ENCODE assay signal across 25 cellular contexts in the genomic region with DNA sequence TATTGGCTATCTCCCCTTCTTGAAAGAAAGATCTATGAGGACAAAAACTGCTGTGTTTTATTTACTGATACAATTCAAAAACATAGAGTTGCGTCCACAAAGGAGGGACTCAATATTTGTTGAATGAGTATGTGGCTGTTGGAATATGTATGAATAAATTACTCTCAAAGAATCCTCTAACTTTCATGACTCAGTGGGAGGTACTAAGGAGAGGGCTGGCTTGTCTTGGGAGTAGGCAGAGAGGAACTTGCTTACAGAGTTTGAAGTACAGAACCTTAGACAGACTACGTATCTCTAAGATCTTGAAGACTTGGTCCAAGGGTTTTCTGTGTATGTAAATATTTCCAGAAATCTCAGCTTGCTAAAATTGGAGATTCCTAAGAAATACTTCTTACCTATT.
DNase-seq lines count a peak whose midpoint lies in the region; ATAC-seq and TF ChIP-seq lines count a peak whose summit lies in the region.
"Had no signal": no experiment of that assay in that cellular context is flagged by ENCODE, and none has a peak within 500 bp of the region (broad histone marks: within the 10 kb centered on the region; RNA-seq: fewer than 3 reads in every experiment).

No MANE protein-coding gene starts in this region.

- ATAC-seq in GM19467 (IDR thresholded peaks at IDR 0.05; ENCODE audit: unreplicated experiment) = no peak
- ATAC-seq: activated T-cell treated with anti-CD3 and anti-CD28 coated beads, Interleukin-2, amount 50 U/mL, for 72 hours; mucosa of descending colon; right cardiac atrium had no signal

- DNase-seq in COLO829 (ENCODE audit: low spot score) = peak; percentile 15
- peak; percentile 73 for DNase-seq in M059J (ENCODE audit: low read depth)
- peak; percentile 36 for DNase-seq in choroid plexus epithelial cell (ENCODE audit: low read depth)
- DNase-seq in kidney tubule cell (ENCODE audit: low spot score) = peak; percentile 4
- no peak for DNase-seq in activated CD4-positive, alpha-beta T cell treated with anti-CD3 and anti-CD28 coated beads for 48 hours
- no peak for DNase-seq in cardiac septum (ENCODE audit: low spot score)
- DNase-seq in NCI-H2196 (lab: John Stamatoyannopoulos, UW; ENCODE audit: unreplicated experiment) = no peak
- DNase-seq: activated CD4-positive, alpha-beta T cell treated with anti-CD3 and anti-CD28 coated beads for 4 hours; activated naive CD4-positive, alpha-beta T cell treated with anti-CD3 and anti-CD28 coated beads for 36 hours; activated T-cell treated with anti-CD3 and anti-CD28 coated beads, Interleukin-2, amount 50 U/mL, for 72 hours; CD4-positive, CD25-positive, alpha-beta regulatory T cell; KG1; kidney; mucosa of descending colon; NCI-H1436 treated with DMSO at 0.1 percent for 48 hours; NCI-H2171; NCI-H526; nephron progenitor cell; Peyer's patch; SJCRH30; stimulated activated naive CD4-positive, alpha-beta T cell treated with Interleukin-2 at 50 U/mL for 16 hours had no signal

- no peak for TF ChIP-seq CTCF in choroid plexus epithelial cell (conservative IDR thresholded peaks at IDR 0.05; ENCODE audit: low read depth, low read length)

- no peak overlapping the region for H3K4me3 ChIP-seq in choroid plexus epithelial cell (ENCODE audit: low read depth, low read length)
- H3K4me3 ChIP-seq: lung, mucosa of descending colon, Peyer's patch, SJCRH30, thoracic aorta had no signal

- intact Hi-C loops in cardiac septum (cut with DNase I) = no loop called here

Comparison
In these comparisons a context has a peak if more than half of its experiments do, and no peak if none do; other contexts are left out.
1. DNase-seq: peak in COLO829 (single experiment), M059J (single experiment), choroid plexus epithelial cell (single experiment) and kidney tubule cell (single experiment); none in activated CD4-positive, alpha-beta T cell treated with anti-CD3 and anti-CD28 coated beads for 48 hours (single experiment), cardiac septum (single experiment) and NCI-H2196 (single experiment).